In genomic region chr6:117494694-117495318, GRCh38 we compare ENCODE assay signal across 12 cellular contexts. TPM values are rescaled to one million over a fixed set of nuclear protein-coding genes. Genes with fewer than 3 reads are reported as not detected.
DNase-seq lines count a peak whose midpoint lies in the region; ATAC-seq and TF ChIP-seq lines count a peak whose summit lies in the region.
"Had no signal": no experiment of that assay in that cellular context is flagged by ENCODE, and none has a peak within 500 bp of the region (broad histone marks: within the 10 kb centered on the region; RNA-seq: fewer than 3 reads in every experiment).

No MANE protein-coding gene starts in this region.

- dilution Hi-C loops in mammary epithelial cell (cut with HindIII; ENCODE audit: low sequenced_read_pairs) = no loop called here

- TF ChIP-seq POLR2A in HCT116 (IDR thresholded peaks at IDR 0.05; ENCODE audit: borderline replicate concordance, extremely low read depth, insufficient read depth, insufficient read length) = no peak

- H3K9ac ChIP-seq in HCT116 (ENCODE audit: low read length) (no peak overlapping the region), mammary epithelial cell (ENCODE audit: insufficient read depth, low read length) (no peak overlapping the region), skeletal muscle tissue (ENCODE audit: low read depth in 1 of 3, low read length in 3 of 3) (no peak overlapping the region)

- DNase-seq in HCT116 (ENCODE audit: low read depth, low spot score) (no peak), mammary epithelial cell (peak; percentile 39), left ventricle myocardium inferior (no peak), NCI-H187 treated with DMSO at 0.1 percent for 48 hours (lab: John Stamatoyannopoulos, UW) (no peak)
- DNase-seq: BE2C, kidney glomerular epithelial cell, NCI-H146 had no signal

- H3K9me3 ChIP-seq in HCT116 (ENCODE audit: control insufficient read depth in 1 of 2, insufficient read depth in 1 of 2, low read depth in 1 of 2, low read length in 2 of 2) (no peaks in the 10 kb centered on the region), mammary epithelial cell (replicated peaks; ENCODE audit: insufficient read depth, low read length) (no peaks in the 10 kb centered on the region), left ventricle myocardium inferior (replicated peaks) (no peaks in the 10 kb centered on the region), skeletal muscle tissue (ENCODE audit: control insufficient read depth in 3 of 3, low read length in 3 of 3) (no peaks in the 10 kb centered on the region)
- H3K9me3 ChIP-seq: BE2C had no signal

- CTCF ChIA-PET in HCT116 (lab: Charles Lee) (no interaction called here), mammary epithelial cell (lab: Charles Lee; ENCODE audit: low non-redundant PET) (no interaction called here)

- ATAC-seq in HCT116 = no peak
- ATAC-seq in HG03520 (IDR thresholded peaks at IDR 0.05; ENCODE audit: unreplicated experiment) = no peak
- ATAC-seq in GM21825 (IDR thresholded peaks at IDR 0.05; ENCODE audit: unreplicated experiment) = no peak
- ATAC-seq in HG03460 (IDR thresholded peaks at IDR 0.05; ENCODE audit: unreplicated experiment) = no peak
- ATAC-seq: activated T-helper 17 cell treated with anti-CD3 and anti-CD28 coated beads, Interleukin-2, amount 50 U/mL, for 72 hours had no signal

- intact Hi-C loops in HCT116 (cut with micrococcal nuclease) (no loop called here), mammary epithelial cell (cut with micrococcal nuclease) (no loop called here), left ventricle myocardium inferior (cut with micrococcal nuclease) (no loop called here)

- peaks cover 32 to 57% of the 10 kb centered on the region in 2 experiments for H3K4me1 ChIP-seq in HCT116 (ENCODE audit: control insufficient read depth in 1 of 2, insufficient read depth in 2 of 2, low read length in 2 of 2)
- peaks cover 57% of the 10 kb centered on the region for H3K4me1 ChIP-seq in mammary epithelial cell (ENCODE audit: insufficient read depth, low read length)
- peaks cover 46% of the 10 kb centered on the region for H3K4me1 ChIP-seq in left ventricle myocardium inferior
- H3K4me1 ChIP-seq in skeletal muscle tissue (ENCODE audit: control insufficient read depth in 3 of 3, insufficient read depth in 3 of 3, low read length in 3 of 3) = peaks cover 0 to 4% (median 0%) of the 10 kb centered on the region in 3 donors
- H3K4me1 ChIP-seq: BE2C had no signal

- H2AFZ ChIP-seq in HCT116 (ENCODE audit: low read depth, low read length, poor library complexity, severe bottlenecking) (no peak overlapping the region), mammary epithelial cell (ENCODE audit: low read depth, low read length) (no peak overlapping the region)

- no peaks in the 10 kb centered on the region for H3K9me2 ChIP-seq in HCT116 (ENCODE audit: insufficient read depth)

- POLR2A ChIA-PET in HCT116 (lab: Charles Lee) = no interaction called here

- H3K27ac ChIP-seq in HCT116 (ENCODE audit: low read depth, low read length) (no peak overlapping the region), mammary epithelial cell (ENCODE audit: insufficient read depth, low read depth, low read length) (peak overlapping the region; percentile 95), left ventricle myocardium inferior (replicated peaks) (peak overlapping the region; percentile 71), skeletal muscle tissue (ENCODE audit: low read depth, low read length) (peak overlapping the region; percentile 42)

- H4K20me1 ChIP-seq in HCT116 (ENCODE audit: insufficient read depth) (no peaks in the 10 kb centered on the region; the same call in 1 of the 2 replicates), mammary epithelial cell (ENCODE audit: insufficient read depth, low read length) (no peaks in the 10 kb centered on the region)

- peaks cover 89% of the 10 kb centered on the region for H3K79me2 ChIP-seq in HCT116 (ENCODE audit: insufficient read depth, low read length)
- H3K79me2 ChIP-seq in mammary epithelial cell (ENCODE audit: insufficient read depth, low read length) = peaks cover 89% of the 10 kb centered on the region

- in situ Hi-C loops in mammary epithelial cell (cut with MboI; ENCODE audit: low sequenced_read_pairs in 2 of 2) = no loop called here

- H3K4me3 ChIP-seq in HCT116 (replicated peaks in 1 of 2; ENCODE audit: low read depth in 1 of 2, low read length in 2 of 2) (no peak overlapping the region), mammary epithelial cell (replicated peaks in 1 of 3; ENCODE audit: insufficient read depth in 1 of 3, low read depth in 2 of 3, low read length in 3 of 3) (no peak overlapping the region), left ventricle myocardium inferior (peak overlapping the region; percentile 6), skeletal muscle tissue (ENCODE audit: low read length in 3 of 3) (no peak overlapping the region)

- 70% methylated on average over 3 of the region's 3 CpGs for WGBS in mammary epithelial cell (ENCODE audit: low coverage, missing lambda C conversion rate)

- no peaks in the 10 kb centered on the region for H3K36me3 ChIP-seq in HCT116 (ENCODE audit: control insufficient read depth in 1 of 2, insufficient read depth in 2 of 2, low read length in 2 of 2)
- H3K36me3 ChIP-seq in mammary epithelial cell (ENCODE audit: insufficient read depth, low read length) = peaks cover 2% of the 10 kb centered on the region
- H3K36me3 ChIP-seq in left ventricle myocardium inferior = no peaks in the 10 kb centered on the region
- no peaks in the 10 kb centered on the region for H3K36me3 ChIP-seq in skeletal muscle tissue (ENCODE audit: control insufficient read depth in 3 of 3, insufficient read depth in 3 of 3, low read length in 3 of 3)
- H3K36me3 ChIP-seq: BE2C had no signal

- no peaks in the 10 kb centered on the region for H3K27me3 ChIP-seq in HCT116 (ENCODE audit: insufficient read depth, low read length)
- H3K27me3 ChIP-seq in mammary epithelial cell (ENCODE audit: insufficient read depth, low read length) = no peaks in the 10 kb centered on the region
- H3K27me3 ChIP-seq in left ventricle myocardium inferior (ENCODE audit: low read depth) = no peaks in the 10 kb centered on the region
- no peaks in the 10 kb centered on the region for H3K27me3 ChIP-seq in skeletal muscle tissue (ENCODE audit: control insufficient read depth in 3 of 3, insufficient read depth in 3 of 3, low read length in 3 of 3)
- H3K27me3 ChIP-seq: BE2C had no signal

- RAD21 ChIA-PET in HCT116 (lab: Charles Lee; ENCODE audit: low non-redundant PET in 1 of 2, low total read pairs in 2 of 2, uncharacterized antibody in 2 of 2, unreplicated experiment in 2 of 2) = no interaction called here

- TF ChIP-seq CTCF in HCT116 (IDR thresholded peaks at IDR 0.05 in 2 of 3, conservative IDR thresholded peaks at IDR 0.05 in 1 of 3; ENCODE audit: borderline replicate concordance in 1 of 3, insufficient read depth in 1 of 3, low read depth in 2 of 3, low read length in 2 of 3) = no peak
- TF ChIP-seq CTCF in mammary epithelial cell (conservative IDR thresholded peaks at IDR 0.05 in 1 of 2, IDR thresholded peaks at IDR 0.05 in 1 of 2; ENCODE audit: extremely low read depth in 1 of 2, insufficient read depth in 1 of 2, low read depth in 1 of 2, low read length in 2 of 2) = no peak
- no peak for TF ChIP-seq CTCF in left ventricle myocardium inferior (IDR thresholded peaks at IDR 0.05; ENCODE audit: borderline replicate concordance)

- H3K4me2 ChIP-seq in HCT116 (ENCODE audit: low read length) (peak overlapping the region; percentile 37), mammary epithelial cell (ENCODE audit: insufficient read depth, low read depth, low read length) (peak overlapping the region; percentile 86)

- TF ChIP-seq RAD21 in HCT116 (IDR thresholded peaks at IDR 0.05; ENCODE audit: low read depth) = no peak

- BruUV-seq in HCT116 (replicated peaks; lab: Mats Ljungman, UMichigan) = no TSS peak
- BruUV-seq in mammary epithelial cell (replicated peaks; lab: Mats Ljungman, UMichigan) = no TSS peak

TF ChIP-seq in HCT116, 20 proteins besides CTCF, POLR2A, EP300 and RAD21 (continues in another document):
- TF ChIP-seq ELF1 (IDR thresholded peaks at IDR 0.05; ENCODE audit: borderline replicate concordance, low read depth) (no peak), SIN3A (IDR thresholded peaks at IDR 0.05; ENCODE audit: low read depth) (no peak), CEBPB (IDR thresholded peaks at IDR 0.05; ENCODE audit: low read depth) (no peak), EGR1 (IDR thresholded peaks at IDR 0.05; ENCODE audit: low read depth) (no peak), TCF7L2 (IDR thresholded peaks at IDR 0.05; ENCODE audit: borderline replicate concordance, extremely low read depth, insufficient read depth, insufficient read length) (no peak), ZFX (IDR thresholded peaks at IDR 0.05) (no peak), EZH2 (IDR thresholded peaks at IDR 0.05) (no peak), REST (IDR thresholded peaks at IDR 0.05; ENCODE audit: low read depth) (no peak), CBX3 (IDR thresholded peaks at IDR 0.05; ENCODE audit: low read depth) (no peak), SP1 (IDR thresholded peaks at IDR 0.05; ENCODE audit: low read depth) (no peak)

RNA-seq across cellular contexts. Expression of gene DCBLD1, which starts 12.3 kb away (rescaled TPM):
- total RNA-seq in HCT116 (2021; ENCODE audit: unreplicated experiment) (19.5 TPM), mammary epithelial cell (10 to 100 TPM; 34.6 to 84.0 TPM), left ventricle myocardium inferior (5.5 TPM), skeletal muscle tissue (12.0 TPM)
- polyA plus RNA-seq in HCT116 (2012) = 10.8 and 15.0 TPM in 2 replicates
- polyA plus RNA-seq in mammary epithelial cell = 30.9 TPM
- 37.9 TPM for polyA minus RNA-seq in mammary epithelial cell
